Comparison of ENCODE assay signal across 8 cellular contexts in the genomic region with DNA sequence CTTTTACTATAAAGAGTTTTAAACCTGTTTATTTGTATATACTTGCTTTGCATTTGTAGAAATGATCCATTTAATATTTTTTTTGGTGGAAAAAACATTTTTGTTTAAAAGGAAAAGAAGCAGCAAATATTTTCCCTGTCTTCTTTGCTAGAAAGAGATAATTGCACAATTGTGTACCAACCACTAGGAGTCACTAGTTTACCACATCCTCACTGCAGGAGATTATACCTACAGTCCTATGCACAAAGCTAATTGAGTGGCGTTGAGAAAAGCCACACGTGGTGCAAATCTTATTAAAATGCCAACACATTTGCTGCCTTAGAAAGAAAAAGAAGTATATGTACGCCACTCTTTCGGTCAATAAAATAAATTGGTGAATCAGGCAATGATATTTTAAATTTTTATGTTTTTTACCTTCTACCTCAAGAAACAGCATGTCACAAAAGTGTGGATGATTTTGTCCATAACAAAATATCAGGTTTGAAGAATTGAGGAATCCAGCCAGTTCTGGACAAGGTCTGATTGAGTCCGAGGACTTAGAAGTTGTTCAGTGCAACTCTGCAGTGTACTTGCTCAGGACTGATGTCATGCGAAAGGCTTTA.
A peak's percentile ranks its signal among the peaks of the same experiment; 100 is the strongest.
DNase-seq lines count a peak whose midpoint lies in the region; TF ChIP-seq lines count a peak whose summit lies in the region.

No MANE protein-coding gene starts in this region.

- no peak overlapping the region for H3K27ac ChIP-seq in RWPE1
- H3K27ac ChIP-seq in tibial artery, result no peak overlapping the region

- H3K4me3 Mint-ChIP-seq in activated CD4-positive, alpha-beta T cell treated with anti-CD3 and anti-CD28 coated beads, Interleukin-2, amount 10 ng/mL, durations not matched to agents 24 days and 14 days, result no peak overlapping the region

- DNase-seq in GM03348 (ENCODE audit: low spot score), result peak; percentile 47
- peak; percentile 32 for DNase-seq in GM20000 (ENCODE audit: low spot score)
- DNase-seq in HPDE6-E6E7 (ENCODE audit: extremely low spot score), result peak; percentile 33
- DNase-seq in RWPE1 (ENCODE audit: low spot score), result peak; percentile 40
- peak; percentile 23 for DNase-seq in germinal center (ENCODE audit: low spot score)
- no peak for DNase-seq in tibial artery
- no peak for DNase-seq in activated CD4-positive, alpha-beta T cell treated with anti-CD3 and anti-CD28 coated beads, Interleukin-2, amount 10 ng/mL, durations not matched to agents 24 days and 14 days
- DNase-seq in activated CD8-positive, alpha-beta memory T cell treated with anti-CD3 and anti-CD28 coated beads, Interleukin-2, amount 50 U/mL, for 48 hours, result no peak

- CTCF ChIA-PET in RWPE1 (lab: Yijun Ruan, JAX), result interaction anchor here (0.5 to 0.7 kb wide), 8 partner anchors 10 to 1701 kb away, joined by 3 to 6 read pairs (median 3); no protein-coding TSS in a partner anchor

- H3K36me3 Mint-ChIP-seq in activated CD4-positive, alpha-beta T cell treated with anti-CD3 and anti-CD28 coated beads, Interleukin-2, amount 10 ng/mL, durations not matched to agents 24 days and 14 days (ENCODE audit: low read depth), result no peaks in the 10 kb centered on the region

- H3K27me3 Mint-ChIP-seq in activated CD4-positive, alpha-beta T cell treated with anti-CD3 and anti-CD28 coated beads, Interleukin-2, amount 10 ng/mL, durations not matched to agents 24 days and 14 days, result no peaks in the 10 kb centered on the region

- no peak overlapping the region for H3K27ac Mint-ChIP-seq in activated CD4-positive, alpha-beta T cell treated with anti-CD3 and anti-CD28 coated beads, Interleukin-2, amount 10 ng/mL, durations not matched to agents 24 days and 14 days

- H3K4me1 ChIP-seq in tibial artery, result no peaks in the 10 kb centered on the region

- intact Hi-C loops in tibial artery (cut with DNase I; ENCODE audit: low total_unique reads), result no loop called here
- intact Hi-C loops in activated CD4-positive, alpha-beta T cell treated with anti-CD3 and anti-CD28 coated beads, Interleukin-2, amount 10 ng/mL, durations not matched to agents 24 days and 14 days (cut with micrococcal nuclease), result loop anchor here (10.0 kb wide), 1 partner anchor 139 kb away; no protein-coding TSS in a partner anchor

- H3K9me3 Mint-ChIP-seq in activated CD4-positive, alpha-beta T cell treated with anti-CD3 and anti-CD28 coated beads, Interleukin-2, amount 10 ng/mL, durations not matched to agents 24 days and 14 days, result no peaks in the 10 kb centered on the region

- POLR2A ChIA-PET in RWPE1 (lab: Yijun Ruan, JAX; ENCODE audit: low non-redundant PET), result no interaction called here

- H3K9me3 ChIP-seq in tibial artery, result no peaks in the 10 kb centered on the region

- H3K4me3 ChIP-seq in tibial artery, result no peak overlapping the region

- H3K36me3 ChIP-seq in tibial artery, result no peaks in the 10 kb centered on the region

- no peaks in the 10 kb centered on the region for H3K27me3 ChIP-seq in tibial artery

- TF ChIP-seq CTCF in GM20000 (IDR thresholded peaks at IDR 0.05; ENCODE audit: extremely low read depth, missing control alignments) (peak; percentile 46), RWPE1 (conservative IDR thresholded peaks at IDR 0.05; ENCODE audit: low read depth) (peak; percentile 83), tibial artery (IDR thresholded peaks at IDR 0.05) (peak; percentile 54 to 57)

- H3K4me1 Mint-ChIP-seq in activated CD4-positive, alpha-beta T cell treated with anti-CD3 and anti-CD28 coated beads, Interleukin-2, amount 10 ng/mL, durations not matched to agents 24 days and 14 days, result no peaks in the 10 kb centered on the region

Comparison
In these comparisons a context has a peak if more than half of its experiments do, and no peak if none do; other contexts are left out.
1. DNase-seq: peak in GM03348 (single experiment), GM20000 (single experiment), HPDE6-E6E7 (single experiment), RWPE1 (single experiment) and germinal center (single experiment); none in tibial artery (0 of 2), activated CD4-positive, alpha-beta T cell treated with anti-CD3 and anti-CD28 coated beads, Interleukin-2, amount 10 ng/mL, durations not matched to agents 24 days and 14 days (single experiment) and activated CD8-positive, alpha-beta memory T cell treated with anti-CD3 and anti-CD28 coated beads, Interleukin-2, amount 50 U/mL, for 48 hours (single experiment).
2. Peak in every context shown above with its lines, with median percentiles within 50 percentile points of each other: CTCF ChIP-seq.